Comparison of ENCODE assay signal across 1 cellular context in the genomic region with DNA sequence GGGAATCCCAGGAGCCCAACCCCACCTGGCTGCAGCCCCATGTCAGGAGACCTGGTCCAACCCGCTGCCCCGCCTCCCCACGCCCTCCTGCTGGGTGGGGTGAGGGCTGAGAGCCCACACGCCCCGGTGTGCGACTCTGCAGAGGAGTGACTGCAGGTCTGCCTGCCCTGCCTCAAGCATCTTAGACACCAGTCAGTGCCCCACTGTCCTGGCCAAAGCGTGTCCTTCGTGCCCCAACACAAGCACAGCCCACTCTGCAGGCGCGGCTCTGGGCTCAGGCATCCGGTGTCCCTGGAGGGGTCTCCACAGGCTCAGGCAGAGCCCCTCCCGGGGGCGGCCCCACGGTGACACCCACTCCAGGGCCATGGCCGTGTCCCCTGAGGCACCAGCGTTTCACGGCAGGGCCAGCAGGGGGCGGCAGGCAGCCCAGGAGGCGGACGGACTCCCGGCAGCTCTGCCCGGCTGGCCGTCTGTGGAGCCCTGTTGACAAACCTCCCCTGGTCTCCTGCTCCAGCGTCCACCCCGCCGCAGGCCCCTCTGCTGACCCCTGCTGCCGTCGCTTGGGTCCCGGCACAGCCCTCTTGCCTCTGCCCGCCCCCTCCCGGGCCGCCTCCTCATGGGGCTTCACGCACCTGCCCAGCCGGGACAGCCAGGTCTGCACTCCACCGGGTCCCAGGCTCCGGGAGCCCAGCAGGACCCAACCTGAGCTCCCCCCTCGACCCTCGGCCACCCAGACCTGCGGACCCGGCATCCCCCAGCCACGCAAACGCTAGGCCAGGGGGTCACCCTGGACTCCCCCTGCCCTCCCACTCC.
A peak's percentile ranks its signal among the peaks of the same experiment; 100 is the strongest.
TF ChIP-seq lines count a peak whose summit lies in the region.

No MANE protein-coding gene starts in this region.

TF ChIP-seq in HepG2, 621 proteins besides CTCF, POLR2A, EP300 and RAD21 (continued from another document):
- TF ChIP-seq RXRA (CRISPR knock-in tag; IDR thresholded peaks at IDR 0.05) (peak; percentile 59; the same call in 1 of the 2 replicates), HDAC2 (CRISPR knock-in tag; IDR thresholded peaks at IDR 0.05) (peak; percentile 27; the same call in 1 of the 2 replicates), ZFP91 (CRISPR knock-in tag; IDR thresholded peaks at IDR 0.05; ENCODE audit: borderline replicate concordance) (peak; percentile 69; the same call in 1 of the 2 replicates), ERF (CRISPR knock-in tag; IDR thresholded peaks at IDR 0.05) (peak; percentile 46; the same call in 1 of the 2 replicates), SNRNP70 (IDR thresholded peaks at IDR 0.05; ENCODE audit: low read depth, low read length) (no peak), ZFX (CRISPR knock-in tag; IDR thresholded peaks at IDR 0.05; ENCODE audit: low read depth) (0 out of 2 replicates have a peak, but pooled peaks have one; percentile 18), FOXK1 (CRISPR knock-in tag; IDR thresholded peaks at IDR 0.05; ENCODE audit: borderline replicate concordance, low read depth) (peak; percentile 41; the same call in 1 of the 2 replicates), SP4 (CRISPR knock-in tag; IDR thresholded peaks at IDR 0.05) (peak; percentile 56; the same call in 1 of the 2 replicates), GATAD2A (CRISPR knock-in tag; IDR thresholded peaks at IDR 0.05) (peak; percentile 40; the same call in 1 of the 2 replicates), ARID4A (CRISPR knock-in tag; IDR thresholded peaks at IDR 0.05; ENCODE audit: borderline replicate concordance) (peak; percentile 32; the same call in 1 of the 2 replicates), HOXA3 (CRISPR knock-in tag; IDR thresholded peaks at IDR 0.05) (peak; percentile 46; the same call in 1 of the 2 replicates), GFI1 (CRISPR knock-in tag; IDR thresholded peaks at IDR 0.05; ENCODE audit: borderline replicate concordance) (peak; percentile 49; the same call in 1 of the 2 replicates), HDAC1 (CRISPR knock-in tag; IDR thresholded peaks at IDR 0.05) (peak; percentile 67), ZNF891 (CRISPR knock-in tag; IDR thresholded peaks at IDR 0.05) (0 out of 2 replicates have a peak, but pooled peaks have one; percentile 24), KDM2A (CRISPR knock-in tag; IDR thresholded peaks at IDR 0.05; ENCODE audit: borderline replicate concordance, low read depth) (peak; percentile 63; the same call in 1 of the 2 replicates), FOXA3 (CRISPR knock-in tag; IDR thresholded peaks at IDR 0.05) (peak; percentile 66), KDM3A (CRISPR knock-in tag; IDR thresholded peaks at IDR 0.05; ENCODE audit: low read depth) (0 out of 2 replicates have a peak, but pooled peaks have one; percentile 45), SAP130 (CRISPR knock-in tag; IDR thresholded peaks at IDR 0.05; ENCODE audit: low read depth) (peak; percentile 37; the same call in 1 of the 2 replicates), ZNF24 (IDR thresholded peaks at IDR 0.05) (peak; percentile 82)
- TF ChIP-seq, protein P1, sequence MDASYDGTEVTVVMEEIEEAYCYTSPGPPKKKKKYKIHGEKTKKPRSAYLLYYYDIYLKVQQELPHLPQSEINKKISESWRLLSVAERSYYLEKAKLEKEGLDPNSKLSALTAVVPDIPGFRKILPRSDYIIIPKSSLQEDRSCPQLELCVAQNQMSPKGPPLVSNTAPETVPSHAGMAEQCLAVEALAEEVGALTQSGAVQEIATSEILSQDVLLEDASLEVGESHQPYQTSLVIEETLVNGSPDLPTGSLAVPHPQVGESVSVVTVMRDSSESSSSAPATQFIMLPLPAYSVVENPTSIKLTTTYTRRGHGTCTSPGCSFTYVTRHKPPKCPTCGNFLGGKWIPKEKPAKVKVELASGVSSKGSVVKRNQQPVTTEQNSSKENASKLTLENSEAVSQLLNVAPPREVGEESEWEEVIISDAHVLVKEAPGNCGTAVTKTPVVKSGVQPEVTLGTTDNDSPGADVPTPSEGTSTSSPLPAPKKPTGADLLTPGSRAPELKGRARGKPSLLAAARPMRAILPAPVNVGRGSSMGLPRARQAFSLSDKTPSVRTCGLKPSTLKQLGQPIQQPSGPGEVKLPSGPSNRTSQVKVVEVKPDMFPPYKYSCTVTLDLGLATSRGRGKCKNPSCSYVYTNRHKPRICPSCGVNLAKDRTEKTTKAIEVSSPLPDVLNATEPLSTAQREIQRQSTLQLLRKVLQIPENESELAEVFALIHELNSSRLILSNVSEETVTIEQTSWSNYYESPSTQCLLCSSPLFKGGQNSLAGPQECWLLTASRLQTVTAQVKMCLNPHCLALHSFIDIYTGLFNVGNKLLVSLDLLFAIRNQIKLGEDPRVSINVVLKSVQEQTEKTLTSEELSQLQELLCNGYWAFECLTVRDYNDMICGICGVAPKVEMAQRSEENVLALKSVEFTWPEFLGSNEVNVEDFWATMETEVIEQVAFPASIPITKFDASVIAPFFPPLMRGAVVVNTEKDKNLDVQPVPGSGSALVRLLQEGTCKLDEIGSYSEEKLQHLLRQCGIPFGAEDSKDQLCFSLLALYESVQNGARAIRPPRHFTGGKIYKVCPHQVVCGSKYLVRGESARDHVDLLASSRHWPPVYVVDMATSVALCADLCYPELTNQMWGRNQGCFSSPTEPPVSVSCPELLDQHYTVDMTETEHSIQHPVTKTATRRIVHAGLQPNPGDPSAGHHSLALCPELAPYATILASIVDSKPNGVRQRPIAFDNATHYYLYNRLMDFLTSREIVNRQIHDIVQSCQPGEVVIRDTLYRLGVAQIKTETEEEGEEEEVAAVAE (CRISPR knock-in tag; IDR thresholded peaks at IDR 0.05; ENCODE audit: borderline replicate concordance) = 0 out of 2 replicates have a peak, but pooled peaks have one; percentile 16
- TF ChIP-seq, protein P2, sequence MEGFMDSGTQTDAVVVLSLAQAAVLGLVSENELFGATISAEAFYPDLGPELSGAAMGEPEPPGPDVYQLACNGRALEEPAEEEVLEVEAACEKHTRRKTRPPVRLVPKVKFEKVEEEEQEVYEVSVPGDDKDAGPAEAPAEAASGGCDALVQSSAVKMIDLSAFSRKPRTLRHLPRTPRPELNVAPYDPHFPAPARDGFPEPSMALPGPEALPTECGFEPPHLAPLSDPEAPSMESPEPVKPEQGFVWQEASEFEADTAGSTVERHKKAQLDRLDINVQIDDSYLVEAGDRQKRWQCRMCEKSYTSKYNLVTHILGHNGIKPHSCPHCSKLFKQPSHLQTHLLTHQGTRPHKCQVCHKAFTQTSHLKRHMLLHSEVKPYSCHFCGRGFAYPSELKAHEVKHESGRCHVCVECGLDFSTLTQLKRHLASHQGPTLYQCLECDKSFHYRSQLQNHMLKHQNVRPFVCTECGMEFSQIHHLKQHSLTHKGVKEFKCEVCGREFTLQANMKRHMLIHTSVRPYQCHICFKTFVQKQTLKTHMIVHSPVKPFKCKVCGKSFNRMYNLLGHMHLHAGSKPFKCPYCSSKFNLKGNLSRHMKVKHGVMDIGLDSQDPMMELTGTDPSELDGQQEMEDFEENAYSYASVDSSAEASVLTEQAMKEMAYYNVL (CRISPR knock-in tag; IDR thresholded peaks at IDR 0.05; ENCODE audit: borderline replicate concordance) = no peak
- TF ChIP-seq, protein P3, sequence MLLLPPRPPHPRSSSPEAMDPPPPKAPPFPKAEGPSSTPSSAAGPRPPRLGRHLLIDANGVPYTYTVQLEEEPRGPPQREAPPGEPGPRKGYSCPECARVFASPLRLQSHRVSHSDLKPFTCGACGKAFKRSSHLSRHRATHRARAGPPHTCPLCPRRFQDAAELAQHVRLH (CRISPR knock-in tag; IDR thresholded peaks at IDR 0.05; ENCODE audit: borderline replicate concordance, low read depth) = peak; percentile 22; the same call in 1 of the 2 replicates
- TF ChIP-seq, protein P4, sequence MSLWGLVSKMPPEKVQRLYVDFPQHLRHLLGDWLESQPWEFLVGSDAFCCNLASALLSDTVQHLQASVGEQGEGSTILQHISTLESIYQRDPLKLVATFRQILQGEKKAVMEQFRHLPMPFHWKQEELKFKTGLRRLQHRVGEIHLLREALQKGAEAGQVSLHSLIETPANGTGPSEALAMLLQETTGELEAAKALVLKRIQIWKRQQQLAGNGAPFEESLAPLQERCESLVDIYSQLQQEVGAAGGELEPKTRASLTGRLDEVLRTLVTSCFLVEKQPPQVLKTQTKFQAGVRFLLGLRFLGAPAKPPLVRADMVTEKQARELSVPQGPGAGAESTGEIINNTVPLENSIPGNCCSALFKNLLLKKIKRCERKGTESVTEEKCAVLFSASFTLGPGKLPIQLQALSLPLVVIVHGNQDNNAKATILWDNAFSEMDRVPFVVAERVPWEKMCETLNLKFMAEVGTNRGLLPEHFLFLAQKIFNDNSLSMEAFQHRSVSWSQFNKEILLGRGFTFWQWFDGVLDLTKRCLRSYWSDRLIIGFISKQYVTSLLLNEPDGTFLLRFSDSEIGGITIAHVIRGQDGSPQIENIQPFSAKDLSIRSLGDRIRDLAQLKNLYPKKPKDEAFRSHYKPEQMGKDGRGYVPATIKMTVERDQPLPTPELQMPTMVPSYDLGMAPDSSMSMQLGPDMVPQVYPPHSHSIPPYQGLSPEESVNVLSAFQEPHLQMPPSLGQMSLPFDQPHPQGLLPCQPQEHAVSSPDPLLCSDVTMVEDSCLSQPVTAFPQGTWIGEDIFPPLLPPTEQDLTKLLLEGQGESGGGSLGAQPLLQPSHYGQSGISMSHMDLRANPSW (CRISPR knock-in tag; IDR thresholded peaks at IDR 0.05; ENCODE audit: borderline replicate concordance) = no peak
